ENCODE assay signal across 8 cellular contexts in genomic region chr10:75111906-75112703, GRCh38. TPM values are rescaled to one million over a fixed set of nuclear protein-coding genes. Genes with fewer than 3 reads are reported as not detected.
DNase-seq lines count a peak whose midpoint lies in the region; ATAC-seq and TF ChIP-seq lines count a peak whose summit lies in the region.

No MANE protein-coding gene starts in this region.

- no peaks in the 10 kb centered on the region for H3K9me3 Mint-ChIP-seq in activated naive CD4-positive, alpha-beta T cell treated with anti-CD3 and anti-CD28 coated beads for 36 hours
- H3K9me3 Mint-ChIP-seq in neural progenitor cell = no peaks in the 10 kb centered on the region

- H3K36me3 ChIP-seq in BLaER1 = no peaks in the 10 kb centered on the region
- H3K36me3 ChIP-seq in PC-3 (ENCODE audit: low read depth, low read length) = no peaks in the 10 kb centered on the region
- no peaks in the 10 kb centered on the region for H3K36me3 ChIP-seq in gastroesophageal sphincter
- H3K36me3 ChIP-seq in neural progenitor cell = no peaks in the 10 kb centered on the region

- POLR2A ChIA-PET in PC-3 (lab: Charles Lee; ENCODE audit: unreplicated experiment) = interaction anchor here (0.6 to 0.7 kb wide), 2 partner anchors 236 to 609 kb away, joined by 3 to 4 read pairs; no protein-coding TSS in a partner anchor

- BruUV-seq in PC-3 (replicated peaks; lab: Mats Ljungman, UMichigan) = no TSS peak

- H3K27me3 ChIP-seq in BLaER1 (no peaks in the 10 kb centered on the region), PC-3 (ENCODE audit: low read length) (no peaks in the 10 kb centered on the region), gastroesophageal sphincter (no peaks in the 10 kb centered on the region), neural progenitor cell (no peaks in the 10 kb centered on the region)

- TF ChIP-seq CTCF in PC-3 (conservative IDR thresholded peaks at IDR 0.05; ENCODE audit: low read depth, low read length) (no peak; the same call in 1 of the 2 replicates), gastroesophageal sphincter (IDR thresholded peaks at IDR 0.05) (no peak), neural progenitor cell (IDR thresholded peaks at IDR 0.05) (no peak)

- H3K27ac ChIP-seq in BLaER1 = peak overlapping the region; percentile 84
- peak overlapping the region; percentile 64 for H3K27ac ChIP-seq in PC-3 (ENCODE audit: low read length)
- H3K27ac ChIP-seq in gastroesophageal sphincter = peak overlapping the region; percentile 92 to 97 (median 95)
- peak overlapping the region; percentile 96 for H3K27ac ChIP-seq in neural progenitor cell

- H4K20me1 ChIP-seq in BLaER1 = peaks cover 46% of the 10 kb centered on the region
- peaks cover 30% of the 10 kb centered on the region; the same call in 1 of the 2 replicates for H4K20me1 ChIP-seq in PC-3 (ENCODE audit: low read length)
- peaks cover 5% of the 10 kb centered on the region for H4K20me1 ChIP-seq in neural progenitor cell (ENCODE audit: low read depth)

- intact Hi-C loops in PC-3 (cut with micrococcal nuclease) = loop anchor here (1.0 to 10.0 kb wide), 9 partner anchors 76 to 665 kb away; partner anchors contain the start of genes KAT6B and VDAC2
- intact Hi-C loops in activated naive CD4-positive, alpha-beta T cell treated with anti-CD3 and anti-CD28 coated beads for 36 hours (cut with micrococcal nuclease) = loop anchor here (1.0 to 5.0 kb wide), 12 partner anchors 26 to 1115 kb away; partner anchors contain the start of genes ADK, KAT6B, VCL and VDAC2

- TF ChIP-seq POLR2A in gastroesophageal sphincter (IDR thresholded peaks at IDR 0.05) = no peak

- TF ChIP-seq EP300 in gastroesophageal sphincter (IDR thresholded peaks at IDR 0.05) = no peak

- peak overlapping the region; percentile 83 for H3K4me3 ChIP-seq in BLaER1
- H3K4me3 ChIP-seq in PC-3 (ENCODE audit: low read length) = peak overlapping the region; percentile 74
- peak overlapping the region; percentile 83 to 92 for H3K4me3 ChIP-seq in gastroesophageal sphincter
- peak overlapping the region; percentile 98 for H3K4me3 ChIP-seq in neural progenitor cell

- peaks cover 48% of the 10 kb centered on the region for H3K4me1 ChIP-seq in BLaER1
- H3K4me1 ChIP-seq in PC-3 (ENCODE audit: insufficient read depth, low read length) = peaks cover 31% of the 10 kb centered on the region
- peaks cover 0 to 55% (median 7%) of the 10 kb centered on the region in 3 donors for H3K4me1 ChIP-seq in gastroesophageal sphincter
- H3K4me1 ChIP-seq in neural progenitor cell = peaks cover 10% of the 10 kb centered on the region

- no peaks in the 10 kb centered on the region for H3K27me3 Mint-ChIP-seq in activated naive CD4-positive, alpha-beta T cell treated with anti-CD3 and anti-CD28 coated beads for 36 hours (ENCODE audit: low read depth)
- peaks cover 6% of the 10 kb centered on the region for H3K27me3 Mint-ChIP-seq in neural progenitor cell (ENCODE audit: insufficient read depth, low read depth)

- ATAC-seq in GM19035 (IDR thresholded peaks at IDR 0.05; ENCODE audit: unreplicated experiment) = peak; percentile 18
- peak; percentile 11 for ATAC-seq in HG03280 (IDR thresholded peaks at IDR 0.05; ENCODE audit: unreplicated experiment)
- ATAC-seq in PC-3 = peak; percentile 55
- peak; percentile 44 for ATAC-seq in gastroesophageal sphincter

- no peaks in the 10 kb centered on the region for H3K9me2 ChIP-seq in PC-3 (replicated peaks; ENCODE audit: low read length)

- peak overlapping the region; percentile 95 for H3K4me3 Mint-ChIP-seq in activated naive CD4-positive, alpha-beta T cell treated with anti-CD3 and anti-CD28 coated beads for 36 hours
- H3K4me3 Mint-ChIP-seq in neural progenitor cell = peak overlapping the region; percentile 91

- H3K79me2 ChIP-seq in PC-3 (ENCODE audit: low read length) (peaks cover 56% of the 10 kb centered on the region), neural progenitor cell (ENCODE audit: low read depth) (peaks cover 52% of the 10 kb centered on the region)

- H3K9me3 ChIP-seq in BLaER1 (no peaks in the 10 kb centered on the region), PC-3 (ENCODE audit: low read length) (no peaks in the 10 kb centered on the region), gastroesophageal sphincter (no peaks in the 10 kb centered on the region), neural progenitor cell (ENCODE audit: low read depth) (no peaks in the 10 kb centered on the region)

- CTCF ChIA-PET in PC-3 (lab: Charles Lee) = interaction anchor here (0.6 to 1.1 kb wide), 3 partner anchors 122 to 1832 kb away, joined by 3 to 5 read pairs (median 3); partner anchors contain the start of gene COMTD1
- CTCF ChIA-PET in activated naive CD4-positive, alpha-beta T cell treated with anti-CD3 and anti-CD28 coated beads for 36 hours (lab: Charles Lee) = interaction anchor here (0.6 to 1.5 kb wide), 2 partner anchors 111 to 119 kb away, joined by 3 read pairs; no protein-coding TSS in a partner anchor

- H3F3A ChIP-seq in PC-3 (ENCODE audit: low read length, unreplicated experiment) (peaks cover 17% of the 10 kb centered on the region), neural progenitor cell (ENCODE audit: low read depth) (peaks cover 48% of the 10 kb centered on the region)

- DNase-seq in PC-3 (peak; percentile 80), neural progenitor cell (ENCODE audit: low spot score) (peak; percentile 80), ureter (ENCODE audit: low spot score) (peak; percentile 61)
- DNase-seq in activated naive CD4-positive, alpha-beta T cell treated with anti-CD3 and anti-CD28 coated beads for 36 hours = peak; percentile 69

- WGBS in gastroesophageal sphincter (ENCODE audit: low coverage in 1 of 2), 2 donors = 0 to 3% methylated on average over 18 to 19 of the region's 23 CpGs

- H2AFZ ChIP-seq in PC-3 (ENCODE audit: low read length) (peak overlapping the region; percentile 83), neural progenitor cell (replicated peaks) (peak overlapping the region; percentile 91)

- H3K9ac ChIP-seq in BLaER1 = peak overlapping the region; percentile 90
- peak overlapping the region; percentile 80 for H3K9ac ChIP-seq in PC-3 (ENCODE audit: low read length)
- H3K9ac ChIP-seq in neural progenitor cell = peak overlapping the region; percentile 79

- H3K4me2 ChIP-seq in BLaER1 (peak overlapping the region; percentile 80), PC-3 (ENCODE audit: low read length) (peak overlapping the region; percentile 74), neural progenitor cell (peak overlapping the region; percentile 93)

- H3K4me1 Mint-ChIP-seq in activated naive CD4-positive, alpha-beta T cell treated with anti-CD3 and anti-CD28 coated beads for 36 hours (ENCODE audit: low read depth) = peaks cover 45% of the 10 kb centered on the region
- peaks cover 40% of the 10 kb centered on the region for H3K4me1 Mint-ChIP-seq in neural progenitor cell

- H3K36me3 Mint-ChIP-seq in activated naive CD4-positive, alpha-beta T cell treated with anti-CD3 and anti-CD28 coated beads for 36 hours (ENCODE audit: low read depth) = peaks cover 3% of the 10 kb centered on the region
- peaks cover 3% of the 10 kb centered on the region for H3K36me3 Mint-ChIP-seq in neural progenitor cell

- H3K27ac Mint-ChIP-seq in activated naive CD4-positive, alpha-beta T cell treated with anti-CD3 and anti-CD28 coated beads for 36 hours = peak overlapping the region; percentile 97
- peak overlapping the region; percentile 89 for H3K27ac Mint-ChIP-seq in neural progenitor cell

RNA-seq across cellular contexts. Expression of gene SAMD8, which starts 0.6 kb away (rescaled TPM):
- total RNA-seq in PC-3 (2014; rRNA removed) = 47.4 and 48.6 TPM in 2 replicates
- 10 to 100 TPM; 15.3 to 16.9 TPM for total RNA-seq in activated naive CD4-positive, alpha-beta T cell treated with anti-CD3 and anti-CD28 coated beads for 36 hours
- total RNA-seq in gastroesophageal sphincter = 10 to 100 TPM; 23.2 to 33.8 (median 30.7) TPM
- 25.7 and 39.5 TPM in 2 replicates for total RNA-seq in neural progenitor cell (ENCODE audit: low replicate concordance)
- 26.0 TPM for total RNA-seq in ureter

Comparison
In these comparisons a context has a peak if more than half of its experiments do, and no peak if none do; other contexts are left out.
1. Peak in every context shown above with its lines: DNase-seq, ATAC-seq, H3K4me3 ChIP-seq and H3K27ac ChIP-seq.